In genomic region chr4:141240671-141241070, GRCh38 we compare ENCODE assay signal across 14 cellular contexts.
"Had no signal": no experiment of that assay in that cellular context is flagged by ENCODE, and none has a peak within 500 bp of the region (broad histone marks: within the 10 kb centered on the region; RNA-seq: fewer than 3 reads in every experiment).

No MANE protein-coding gene starts in this region.

- FAIRE-seq: pancreas had no signal

- H3K4me1 ChIP-seq: pancreas, spleen had no signal

- H3K36me3 ChIP-seq: pancreas had no signal

- H3K4me3 ChIP-seq: mucosa of descending colon, pancreas, spleen had no signal

- DNase-seq: activated CD4-positive, alpha-beta memory T cell treated with anti-CD3 and anti-CD28 coated beads for 36 hours; activated CD8-positive, alpha-beta memory T cell treated with anti-CD3 and anti-CD28 coated beads, Interleukin-2, amount 50 U/mL, for 4 hours; activated T-cell treated with anti-CD3 and anti-CD28 coated beads, Interleukin-2, amount 50 U/mL, for 72 hours; anterior cingulate cortex; effector memory CD4-positive, alpha-beta T cell; foreskin fibroblast; left ventricle myocardium superior; mucosa of descending colon; naive thymus-derived CD4-positive, alpha-beta T cell; pancreas; spleen; stimulated activated CD4-positive, alpha-beta T cell treated with anti-CD3 and anti-CD28 coated beads, Interleukin-1b, Interleukin-23, amount 100 ng/mL, for 48 hours had no signal

- ATAC-seq: activated T-cell treated with anti-CD3 and anti-CD28 coated beads, Interleukin-2, amount 50 U/mL, for 72 hours; left ventricle myocardium superior; mucosa of descending colon; naive thymus-derived CD4-positive, alpha-beta T cell; pancreas; sciatic nerve had no signal

- H3K27ac ChIP-seq: pancreas, spleen, VCaP had no signal

- H3K27me3 ChIP-seq: pancreas, spleen had no signal

- H3K9me3 ChIP-seq: mucosa of descending colon, pancreas, spleen had no signal
